ENCODE assay signal across 8 cellular contexts in genomic region chr6:132300323-132300949, GRCh38.
DNase-seq lines count a peak whose midpoint lies in the region; TF ChIP-seq lines count a peak whose summit lies in the region.

No MANE protein-coding gene starts in this region.

- H3K27me3 ChIP-seq in tibial artery: no peaks in the 10 kb centered on the region

- DNase-seq in AG10803 (ENCODE audit: low read depth) (peak; percentile 68), HFFc6 (peak; percentile 54), NB4 (ENCODE audit: low read depth) (peak; percentile 43), astrocyte of the hippocampus (ENCODE audit: low read depth, low spot score) (peak; percentile 77), iris pigment epithelial cell (ENCODE audit: low read depth) (peak; percentile 73), tibial artery (no peak)
- DNase-seq in activated effector memory CD4-positive, alpha-beta T cell treated with anti-CD3 and anti-CD28 coated beads, Interleukin-2, amount 50 U/mL, for 16 hours: no peak

- TF ChIP-seq CTCF in AG10803 (conservative IDR thresholded peaks at IDR 0.05; ENCODE audit: low read length) (peak; percentile 86), GM12873 (IDR thresholded peaks at IDR 0.05; ENCODE audit: insufficient read depth, low read depth, low read length, missing control alignments) (peak; percentile 60), HFFc6 (IDR thresholded peaks at IDR 0.05) (peak; percentile 87), NB4 (IDR thresholded peaks at IDR 0.05; ENCODE audit: low read depth, low read length) (peak; percentile 33), tibial artery (IDR thresholded peaks at IDR 0.05) (peak; percentile 40 to 46)

- H3K4me3 ChIP-seq in AG10803 (ENCODE audit: low read length) (no peak overlapping the region), NB4 (ENCODE audit: low read depth, low read length) (no peak overlapping the region), tibial artery (no peak overlapping the region)

- intact Hi-C loops in tibial artery (cut with DNase I; ENCODE audit: low total_unique reads): loop anchor here (5.0 kb wide), 1 partner anchor 182 kb away; no protein-coding TSS in a partner anchor

- no peak for TF ChIP-seq POLR2A in NB4 (IDR thresholded peaks at IDR 0.05; ENCODE audit: extremely low read depth, insufficient read length)

- no peak overlapping the region for H3K27ac Mint-ChIP-seq in HFFc6

- peaks cover 1% of the 10 kb centered on the region; the same call in 1 of the 2 replicates for H3K36me3 Mint-ChIP-seq in HFFc6 (ENCODE audit: low read depth)

- no peaks in the 10 kb centered on the region for H3K27me3 Mint-ChIP-seq in HFFc6 (ENCODE audit: insufficient read depth)

- no peaks in the 10 kb centered on the region for H3K36me3 ChIP-seq in tibial artery

- no peaks in the 10 kb centered on the region for H3K4me1 ChIP-seq in tibial artery

- peaks cover 6% of the 10 kb centered on the region for H3K4me1 Mint-ChIP-seq in HFFc6 (ENCODE audit: low read depth)

- H3K4me3 Mint-ChIP-seq in HFFc6: no peak overlapping the region

- no peaks in the 10 kb centered on the region for H3K9me3 Mint-ChIP-seq in HFFc6

- no peaks in the 10 kb centered on the region for H3K9me3 ChIP-seq in tibial artery

- no peak overlapping the region for H3K27ac ChIP-seq in tibial artery

Comparison
In these comparisons a context has a peak if more than half of its experiments do, and no peak if none do; other contexts are left out.
1. DNase-seq: peak in AG10803 (single experiment), HFFc6 (single experiment), NB4 (single experiment), astrocyte of the hippocampus (single experiment) and iris pigment epithelial cell (single experiment); none in tibial artery (0 of 2) and activated effector memory CD4-positive, alpha-beta T cell treated with anti-CD3 and anti-CD28 coated beads, Interleukin-2, amount 50 U/mL, for 16 hours (single experiment).
2. CTCF ChIP-seq: peak in every context shown above with its lines; median percentile 87 in HFFc6; 86 in AG10803; 60 in GM12873; 43 in tibial artery; 33 in NB4.